Comparison of ENCODE assay signal across 17 cellular contexts in the genomic region with DNA sequence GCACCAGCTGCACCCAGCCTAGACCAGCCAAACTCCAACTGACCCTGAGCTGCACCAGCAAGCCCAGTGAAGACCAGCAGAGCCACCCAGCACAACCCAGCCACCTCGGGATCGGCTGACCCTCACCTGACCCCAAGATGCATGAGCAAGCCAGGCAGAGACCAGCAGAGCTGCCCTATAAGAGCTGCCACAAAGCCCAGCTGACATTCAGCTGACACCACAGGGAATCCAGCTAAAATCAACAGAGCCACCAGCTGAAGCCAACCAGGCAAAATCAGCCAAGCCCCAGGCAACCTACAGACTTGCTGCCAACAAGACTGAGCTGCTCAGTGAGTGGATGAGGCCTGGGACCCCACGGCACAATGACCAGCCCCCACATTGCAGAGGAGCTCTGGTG. TPM values are rescaled to one million over a fixed set of nuclear protein-coding genes. Genes with fewer than 3 reads are reported as not detected.
DNase-seq lines count a peak whose midpoint lies in the region; ATAC-seq and TF ChIP-seq lines count a peak whose summit lies in the region.
"Had no signal": no experiment of that assay in that cellular context is flagged by ENCODE, and none has a peak within 500 bp of the region (broad histone marks: within the 10 kb centered on the region; RNA-seq: fewer than 3 reads in every experiment).

No MANE protein-coding gene starts in this region.

- intact Hi-C loops in gastrocnemius medialis (cut with DNase I; ENCODE audit: low total_unique reads), result no loop called here

- ATAC-seq in activated T-helper 17 cell treated with anti-CD3 and anti-CD28 coated beads, Interleukin-2, amount 50 U/mL, for 72 hours (replicated peaks), result no peak
- ATAC-seq in gastrocnemius medialis, result peak in 1 of 2 donors; percentile 83
- ATAC-seq in HG02870 (IDR thresholded peaks at IDR 0.05; ENCODE audit: unreplicated experiment), result no peak

- no peak for TF ChIP-seq CTCF in gastrocnemius medialis (IDR thresholded peaks at IDR 0.05 in 4 of 5, conservative IDR thresholded peaks at IDR 0.05 in 1 of 5)

- H3K4me1 Mint-ChIP-seq in activated T-helper 17 cell treated with anti-CD3 and anti-CD28 coated beads, Interleukin-2, amount 50 U/mL, for 72 hours, result no peaks in the 10 kb centered on the region

- no peaks in the 10 kb centered on the region for H3K9me3 Mint-ChIP-seq in activated T-helper 17 cell treated with anti-CD3 and anti-CD28 coated beads, Interleukin-2, amount 50 U/mL, for 72 hours
- H3K9me3 Mint-ChIP-seq: activated T-helper 1 cell treated with anti-CD3 and anti-CD28 coated beads, Interleukin-12 subunit alpha, Interleukin-12 subunit beta, Interleukin-2, Interleukin-4 antibody, amounts not matched to agents 30 ng/mL and 10 ng/mL and 1 ng/mL, durations not matched to agents 14 hours and 24 hours and 36 hours had no signal

- DNase-seq in NCI-H2107 treated with DMSO at 0.1 percent for 48 hours (lab: John Stamatoyannopoulos, UW; ENCODE audit: unreplicated experiment), result peak; percentile 29
- no peak for DNase-seq in NCI-H2107 (lab: John Stamatoyannopoulos, UW)
- DNase-seq in NCI-H1092 treated with DMSO at 0.1 percent for 48 hours (lab: John Stamatoyannopoulos, UW), result peak; percentile 71
- peak in 1 of 2 donors; percentile 76 for DNase-seq in gastrocnemius medialis
- no peak for DNase-seq in kidney glomerular epithelial cell (lab: John Stamatoyannopoulos, UW)
- DNase-seq in activated CD4-positive, CD25-positive, alpha-beta regulatory T cell (lab: John Stamatoyannopoulos, UW), result no peak
- DNase-seq: activated CD4-positive, alpha-beta T cell treated with anti-CD3 and anti-CD28 coated beads, Interleukin-2, amount 50 U/mL, for 1 hour; amniotic stem cell; Karpas-422; NCI-H1694 had no signal

- no peak overlapping the region for H3K4me3 ChIP-seq in gastrocnemius medialis
- H3K4me3 ChIP-seq: heart left ventricle had no signal

- no peaks in the 10 kb centered on the region for H3K36me3 ChIP-seq in gastrocnemius medialis
- H3K36me3 ChIP-seq: heart left ventricle had no signal

- peaks cover 6 to 38% of the 10 kb centered on the region in 2 donors for H3K4me1 ChIP-seq in gastrocnemius medialis
- H3K4me1 ChIP-seq: heart left ventricle had no signal

- H3K27me3 ChIP-seq in gastrocnemius medialis, result no peaks in the 10 kb centered on the region
- H3K27me3 ChIP-seq: heart left ventricle had no signal

- no peaks in the 10 kb centered on the region for H3K27me3 Mint-ChIP-seq in activated T-helper 17 cell treated with anti-CD3 and anti-CD28 coated beads, Interleukin-2, amount 50 U/mL, for 72 hours

- no peak for TF ChIP-seq POLR2A in gastrocnemius medialis (IDR thresholded peaks at IDR 0.05)

- in situ Hi-C loops in gastrocnemius medialis (cut with MboI; ENCODE audit: low sequenced_read_pairs in 4 of 4), result no loop called here

- no peak overlapping the region for H3K4me3 Mint-ChIP-seq in activated T-helper 17 cell treated with anti-CD3 and anti-CD28 coated beads, Interleukin-2, amount 50 U/mL, for 72 hours
- H3K4me3 Mint-ChIP-seq: activated T-helper 1 cell treated with anti-CD3 and anti-CD28 coated beads, Interleukin-12 subunit alpha, Interleukin-12 subunit beta, Interleukin-2, Interleukin-4 antibody, amounts not matched to agents 30 ng/mL and 10 ng/mL and 1 ng/mL, durations not matched to agents 14 hours and 24 hours and 36 hours had no signal

- no peaks in the 10 kb centered on the region for H3K36me3 Mint-ChIP-seq in activated T-helper 17 cell treated with anti-CD3 and anti-CD28 coated beads, Interleukin-2, amount 50 U/mL, for 72 hours (ENCODE audit: low read depth)

- peak overlapping the region; percentile 38 for H3K27ac Mint-ChIP-seq in activated T-helper 17 cell treated with anti-CD3 and anti-CD28 coated beads, Interleukin-2, amount 50 U/mL, for 72 hours
- H3K27ac Mint-ChIP-seq: activated T-helper 1 cell treated with anti-CD3 and anti-CD28 coated beads, Interleukin-12 subunit alpha, Interleukin-12 subunit beta, Interleukin-2, Interleukin-4 antibody, amounts not matched to agents 30 ng/mL and 10 ng/mL and 1 ng/mL, durations not matched to agents 14 hours and 24 hours and 36 hours had no signal

- H3K27ac ChIP-seq in gastrocnemius medialis, result peak overlapping the region in 3 of 4 donors; percentile 29 to 76 (median 76)
- H3K27ac ChIP-seq: 22Rv1, C4-2B, heart left ventricle had no signal

- no peaks in the 10 kb centered on the region for H3K9me3 ChIP-seq in gastrocnemius medialis
- H3K9me3 ChIP-seq: heart left ventricle had no signal

RNA-seq across cellular contexts. Expression of a gene that starts 54.6 kb away (rescaled TPM):
- not detected for total RNA-seq in activated T-helper 17 cell treated with anti-CD3 and anti-CD28 coated beads, Interleukin-2, amount 50 U/mL, for 72 hours
- total RNA-seq in gastrocnemius medialis, result not detected
- total RNA-seq: activated T-helper 1 cell treated with anti-CD3 and anti-CD28 coated beads, Interleukin-12 subunit alpha, Interleukin-12 subunit beta, Interleukin-2, Interleukin-4 antibody, amounts not matched to agents 30 ng/mL and 10 ng/mL and 1 ng/mL, durations not matched to agents 14 hours and 24 hours and 36 hours; mononuclear cell had no signal

RNA-seq across cellular contexts. Expression of a gene that starts 58.6 kb away (rescaled TPM):
- 100 to 1,000 TPM in 1 of 2 donors, 10 to 100 TPM in 1; 84.0 to 110 TPM for total RNA-seq in activated T-helper 17 cell treated with anti-CD3 and anti-CD28 coated beads, Interleukin-2, amount 50 U/mL, for 72 hours
- 1,000 to 10,000 TPM; 1,150 to 2,167 (median 1,736) TPM for total RNA-seq in gastrocnemius medialis

Comparison
In these comparisons a context has a peak if more than half of its experiments do, and no peak if none do; other contexts are left out.
1. DNase-seq: peak in NCI-H2107 treated with DMSO at 0.1 percent for 48 hours (single experiment) and NCI-H1092 treated with DMSO at 0.1 percent for 48 hours (single experiment); none in NCI-H2107 (single experiment), kidney glomerular epithelial cell (single experiment) and activated CD4-positive, CD25-positive, alpha-beta regulatory T cell (0 of 4).
2. RNA of a gene that starts 58.6 kb away (total RNA-seq): 1,150 to 2,167 TPM in gastrocnemius medialis; 84.0 to 110 TPM in activated T-helper 17 cell treated with anti-CD3 and anti-CD28 coated beads, Interleukin-2, amount 50 U/mL, for 72 hours; every median in the first group is over 10 times any median in the second.